ENCODE assay signal across 1 cellular context in the genomic region with DNA sequence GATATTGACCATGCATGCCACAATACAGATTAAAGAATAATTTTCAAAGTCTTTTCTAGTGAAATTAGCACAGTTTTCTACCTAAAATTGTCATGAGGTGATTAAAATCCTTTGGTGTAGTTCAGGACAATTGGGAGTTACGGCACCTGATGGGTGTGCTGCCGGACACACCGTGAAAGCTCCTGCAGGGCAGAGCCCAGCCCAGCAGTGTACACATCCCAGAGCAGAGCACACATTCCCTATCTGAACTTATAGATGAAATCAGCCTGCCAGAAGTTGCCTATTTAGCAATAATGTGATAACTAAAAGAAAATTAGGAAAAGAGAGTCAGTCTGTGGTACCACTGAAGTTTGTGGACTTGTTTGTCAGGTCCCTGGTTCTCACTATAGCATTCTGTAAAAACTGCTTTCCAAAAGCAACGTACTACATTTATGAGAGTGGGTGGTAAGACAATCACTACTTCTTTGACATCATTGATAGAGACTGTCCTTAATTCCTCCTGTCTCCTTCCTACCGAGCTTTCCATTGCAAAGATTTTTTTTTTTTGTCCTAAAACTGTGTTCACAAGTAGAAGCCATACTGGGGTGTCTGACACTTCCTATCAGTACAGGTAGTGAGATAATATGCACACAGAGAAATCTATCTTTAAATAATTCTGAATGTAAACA.
TF ChIP-seq lines count a peak whose summit lies in the region.

No MANE protein-coding gene starts in this region.

TF ChIP-seq in GM12878, 131 proteins besides CTCF, POLR2A, EP300 and RAD21 (continued from another document):
- TF ChIP-seq EED (IDR thresholded peaks at IDR 0.05; ENCODE audit: low read depth) = no peak
- TF ChIP-seq NR2C2 (IDR thresholded peaks at IDR 0.05; ENCODE audit: borderline replicate concordance, control insufficient read depth, insufficient read length, low read depth) = no peak
- no peak for TF ChIP-seq CREB1 (IDR thresholded peaks at IDR 0.05; ENCODE audit: low read depth)
- no peak for TF ChIP-seq GATAD2B (conservative IDR thresholded peaks at IDR 0.05; ENCODE audit: low read depth)
TF ChIP-seq in GM12878: peak in this region for 7.
